Comparison of ENCODE assay signal across 8 cellular contexts in genomic region chr19:4007836-4008539, GRCh38. TPM values are rescaled to one million over a fixed set of nuclear protein-coding genes. Genes with fewer than 3 reads are reported as not detected.
DNase-seq lines count a peak whose midpoint lies in the region; ATAC-seq and TF ChIP-seq lines count a peak whose summit lies in the region.

No MANE protein-coding gene starts in this region.

- DNase-seq in activated CD4-positive, alpha-beta T cell treated with anti-CD3 and anti-CD28 coated beads for 4 hours: peak; percentile 30 to 33
- DNase-seq in activated CD4-positive, alpha-beta T cell treated with anti-CD3 and anti-CD28 coated beads for 1 hour: no peak
- DNase-seq in HK-2 (ENCODE audit: unreplicated experiment) (peak; percentile 14), germinal center (ENCODE audit: low spot score) (peak; percentile 23), prostate gland (ENCODE audit: low spot score) (no peak), GM10266 (ENCODE audit: extremely low spot score) (no peak)
- DNase-seq in activated CD8-positive, alpha-beta memory T cell treated with anti-CD3 and anti-CD28 coated beads, Interleukin-2, amount 50 U/mL, for 48 hours: peak; percentile 69

- TF ChIP-seq CTCF in prostate gland (IDR thresholded peaks at IDR 0.05) (no peak), GM10266 (IDR thresholded peaks at IDR 0.05; ENCODE audit: control insufficient read depth, insufficient read depth, low read depth, missing control alignments) (no peak)

- H3K27me3 ChIP-seq in prostate gland (replicated peaks; ENCODE audit: insufficient read depth): no peaks in the 10 kb centered on the region

- no peaks in the 10 kb centered on the region for H3K36me3 ChIP-seq in prostate gland

- H3K4me1 ChIP-seq in prostate gland (replicated peaks): peaks cover 30% of the 10 kb centered on the region

- H3K9me3 ChIP-seq in prostate gland: no peaks in the 10 kb centered on the region

- ATAC-seq in HG02852 (IDR thresholded peaks at IDR 0.05; ENCODE audit: unreplicated experiment): no peak

- peak overlapping the region; percentile 98 to 100 for H3K4me3 ChIP-seq in prostate gland

- intact Hi-C loops in prostate gland (cut with DNase I): no loop called here

- peak overlapping the region; percentile 80 to 94 for H3K27ac ChIP-seq in prostate gland

- no peak for TF ChIP-seq POLR2A in prostate gland (IDR thresholded peaks at IDR 0.05)

- 0% methylated on average over 37 of the region's 55 CpGs for WGBS in prostate gland

RNA-seq across cellular contexts. Expression of gene PIAS4, which starts 0.5 kb away (rescaled TPM):
- 10 to 100 TPM; 25.3 to 70.0 TPM for total RNA-seq in prostate gland

RNA-seq across cellular contexts. Expression of gene EEF2, which starts 22.7 kb away (rescaled TPM):
- total RNA-seq in prostate gland: 1,000 to 10,000 TPM; 1,974 to 1,998 TPM

RNA-seq across cellular contexts. Expression of gene DAPK3, which starts 37.1 kb away (rescaled TPM):
- 100 to 1,000 TPM in 1 of 2 donors, 10 to 100 TPM in 1; 87.1 to 107 TPM for total RNA-seq in prostate gland

RNA-seq across cellular contexts. Expression of gene ZBTB7A, which starts 58.7 kb away (rescaled TPM):
- 10 to 100 TPM; 77.1 to 87.3 TPM for total RNA-seq in prostate gland

Comparison
In these comparisons a context has a peak if more than half of its experiments do, and no peak if none do; other contexts are left out.
1. DNase-seq: peak in activated CD4-positive, alpha-beta T cell treated with anti-CD3 and anti-CD28 coated beads for 4 hours (2 of 2), HK-2 (single experiment), activated CD8-positive, alpha-beta memory T cell treated with anti-CD3 and anti-CD28 coated beads, Interleukin-2, amount 50 U/mL, for 48 hours (single experiment) and germinal center (single experiment); none in activated CD4-positive, alpha-beta T cell treated with anti-CD3 and anti-CD28 coated beads for 1 hour (single experiment), prostate gland (single experiment) and GM10266 (single experiment).